In genomic region chr22:37741312-37741795, GRCh38 we compare ENCODE assay signal across 8 cellular contexts. TPM values are rescaled to one million over a fixed set of nuclear protein-coding genes. Genes with fewer than 3 reads are reported as not detected.
DNase-seq lines count a peak whose midpoint lies in the region; ATAC-seq, FAIRE-seq and TF ChIP-seq lines count a peak whose summit lies in the region.

No MANE protein-coding gene starts in this region.

- H3F3A ChIP-seq in MM.1S (ENCODE audit: insufficient read depth, low read length) = 0 out of 2 replicates have a peak, but pooled peaks cover 5% of the 10 kb centered on the region

- no peak overlapping the region for H3K4me3 ChIP-seq in MM.1S (ENCODE audit: low read length)

- no peaks in the 10 kb centered on the region for H4K20me1 ChIP-seq in MM.1S (ENCODE audit: insufficient read depth, low read length)

- H3K79me2 ChIP-seq in MM.1S (ENCODE audit: low read length) = peaks cover 1% of the 10 kb centered on the region

- no peaks in the 10 kb centered on the region for H3K9me3 ChIP-seq in MM.1S (replicated peaks; ENCODE audit: insufficient read depth, low read length)

- no peaks in the 10 kb centered on the region for H3K9me3 Mint-ChIP-seq in nephron progenitor cell

- H3K27ac Mint-ChIP-seq in nephron progenitor cell = peak overlapping the region; percentile 77

- no peaks in the 10 kb centered on the region for H3K27me3 ChIP-seq in MM.1S (replicated peaks; ENCODE audit: insufficient read depth, low read length)

- H3K27ac ChIP-seq in MM.1S (ENCODE audit: low read length) = no peak overlapping the region

- no peak for TF ChIP-seq CTCF in nephron progenitor cell (IDR thresholded peaks at IDR 0.05)
- no peak for TF ChIP-seq CTCF in MM.1S (IDR thresholded peaks at IDR 0.05; ENCODE audit: low read length)

- no peak overlapping the region for H3K9ac ChIP-seq in MM.1S (ENCODE audit: low read length)

- H3K4me2 ChIP-seq in MM.1S (ENCODE audit: low read depth, low read length) = no peak overlapping the region

- H3K27me3 Mint-ChIP-seq in nephron progenitor cell (ENCODE audit: low read depth, poor library complexity) = peaks cover 2% of the 10 kb centered on the region

- peak; percentile 91 for DNase-seq in EH (ENCODE audit: low read depth)
- DNase-seq in NCI-H524 (lab: John Stamatoyannopoulos, UW) = peak; percentile 45 to 67
- no peak for DNase-seq in nephron progenitor cell
- no peak for DNase-seq in cerebellum (ENCODE audit: low spot score)
- DNase-seq in MM.1S = no peak

- peak; percentile 65 for FAIRE-seq in endometrium (lab: Jason Lieb, UNC)

- no peaks in the 10 kb centered on the region for H3K9me2 ChIP-seq in MM.1S (replicated peaks; ENCODE audit: insufficient read depth, low read length)

- no peak overlapping the region for H3K4me3 Mint-ChIP-seq in nephron progenitor cell

- ATAC-seq in HG02981 (IDR thresholded peaks at IDR 0.05; ENCODE audit: unreplicated experiment) (no peak), HG02763 (IDR thresholded peaks at IDR 0.05; ENCODE audit: unreplicated experiment) (no peak)

- H3K36me3 Mint-ChIP-seq in nephron progenitor cell (ENCODE audit: low read depth) = no peaks in the 10 kb centered on the region

- peaks cover 4% of the 10 kb centered on the region; the same call in 1 of the 2 replicates for H3K4me1 ChIP-seq in MM.1S (ENCODE audit: low read length)

- no peaks in the 10 kb centered on the region for H3K36me3 ChIP-seq in MM.1S (replicated peaks; ENCODE audit: insufficient read depth, low read length)

- H2AFZ ChIP-seq in MM.1S (ENCODE audit: low read length) = no peak overlapping the region

- H3K4me1 Mint-ChIP-seq in nephron progenitor cell = peaks cover 66% of the 10 kb centered on the region

RNA-seq across cellular contexts. Expression of gene TRIOBP, which starts 44.5 kb away (rescaled TPM):
- 28.5 TPM for total RNA-seq in cerebellum

RNA-seq across cellular contexts. Expression of gene NOL12, which starts 55.2 kb away (rescaled TPM):
- 11.3 TPM for total RNA-seq in cerebellum

Comparison
In these comparisons a context has a peak if more than half of its experiments do, and no peak if none do; other contexts are left out.
1. DNase-seq: peak in EH (single experiment) and NCI-H524 (2 of 2); none in nephron progenitor cell (single experiment), cerebellum (single experiment) and MM.1S (single experiment).